ENCODE assay signal across 2 cellular contexts in genomic region chr15:61103026-61103425, GRCh38.
TF ChIP-seq lines count a peak whose summit lies in the region.

No MANE protein-coding gene starts in this region.

TF ChIP-seq in GM23338, 12 proteins besides CTCF, POLR2A, EP300 and RAD21:
- TF ChIP-seq ZNF114 (CRISPR knock-in tag; IDR thresholded peaks at IDR 0.05) (no peak), JUNB (IDR thresholded peaks at IDR 0.05; ENCODE audit: unreplicated experiment) (no peak), EZH2phosphoT487 (IDR thresholded peaks at IDR 0.05; ENCODE audit: unreplicated experiment) (no peak), POLR2AphosphoS5 (IDR thresholded peaks at IDR 0.05; ENCODE audit: low read depth) (no peak), CREB1 (CRISPR knock-in tag; IDR thresholded peaks at IDR 0.05; ENCODE audit: low read depth) (no peak), REST (IDR thresholded peaks at IDR 0.05; ENCODE audit: unreplicated experiment) (no peak), NANOG (IDR thresholded peaks at IDR 0.05; ENCODE audit: borderline replicate concordance) (no peak), ZNF462 (CRISPR knock-in tag; IDR thresholded peaks at IDR 0.05) (no peak), ZNF331 (CRISPR knock-in tag; IDR thresholded peaks at IDR 0.05; ENCODE audit: low read depth) (no peak), ETS1 (IDR thresholded peaks at IDR 0.05) (no peak), EZH2 (IDR thresholded peaks at IDR 0.05; ENCODE audit: low read depth, unreplicated experiment) (no peak), STAT1 (IDR thresholded peaks at IDR 0.05; ENCODE audit: unreplicated experiment) (no peak)

TF ChIP-seq in H1, 55 proteins besides CTCF, POLR2A, EP300 and RAD21 (continued from another document):
- no peak for TF ChIP-seq KDM1A (IDR thresholded peaks at IDR 0.05; ENCODE audit: borderline replicate concordance, low read length)
- TF ChIP-seq YY1 (IDR thresholded peaks at IDR 0.05; ENCODE audit: low read depth, low read length), result no peak
- TF ChIP-seq SUZ12 (IDR thresholded peaks at IDR 0.05; ENCODE audit: low read length), result no peak
- no peak for TF ChIP-seq E2F6 (IDR thresholded peaks at IDR 0.05)
- no peak for TF ChIP-seq JUND (IDR thresholded peaks at IDR 0.05; ENCODE audit: low read length)
- TF ChIP-seq TCF12 (IDR thresholded peaks at IDR 0.05; ENCODE audit: low read depth, low read length), result no peak
- TF ChIP-seq CTBP2 (IDR thresholded peaks at IDR 0.05; ENCODE audit: borderline replicate concordance, insufficient read depth, insufficient read length, low read length), result no peak
- TF ChIP-seq POU5F1 (IDR thresholded peaks at IDR 0.05; ENCODE audit: low read depth, low read length), result no peak
- TF ChIP-seq CEBPB (IDR thresholded peaks at IDR 0.05; ENCODE audit: low read depth, low read length), result no peak
- no peak for TF ChIP-seq TEAD4 (IDR thresholded peaks at IDR 0.05; ENCODE audit: low read depth, low read length)
- TF ChIP-seq PHF8 (conservative IDR thresholded peaks at IDR 0.05; ENCODE audit: low read depth, low read length), result no peak
- TF ChIP-seq RFX5 (IDR thresholded peaks at IDR 0.05; ENCODE audit: borderline replicate concordance, low read depth, low read length), result no peak
- TF ChIP-seq ATF2 (IDR thresholded peaks at IDR 0.05; ENCODE audit: low read length), result no peak
- TF ChIP-seq NANOG (IDR thresholded peaks at IDR 0.05; ENCODE audit: insufficient read depth, low read depth, low read length, poor library complexity, severe bottlenecking), result no peak
